8 cellular contexts compared by ENCODE assay signal in genomic region chr21:43789276-43790052, GRCh38. TPM values are rescaled to one million over a fixed set of nuclear protein-coding genes. Genes with fewer than 3 reads are reported as not detected.
DNase-seq lines count a peak whose midpoint lies in the region; TF ChIP-seq lines count a peak whose summit lies in the region.

TSS of gene RRP1 (plus strand) at chr21:43789577. CDS start at chr21:43789630, 53 bp downstream.

- H3K4me1 ChIP-seq in ES-I3 (ENCODE audit: insufficient read depth, low read length): 0 out of 2 replicates have a peak, but pooled peaks cover 6% of the 10 kb centered on the region

- H3K36me3 Mint-ChIP-seq in nephron progenitor cell (ENCODE audit: low read depth): peaks cover 24% of the 10 kb centered on the region
- H3K36me3 Mint-ChIP-seq in stimulated activated naive CD8-positive, alpha-beta T cell treated with anti-CD3 and anti-CD28 coated beads, Interleukin-15, Interleukin-2, amounts not matched to agents 100 ng/mL and 50 ng/mL, for 24 hours (ENCODE audit: low read depth): peaks cover 38% of the 10 kb centered on the region

- H3K4me3 ChIP-seq in H7 (ENCODE audit: insufficient read depth, low read depth, low read length) (peak within 1 kb of the TSS; percentile 92), fibroblast of pulmonary artery (replicated peaks; ENCODE audit: low read depth, low read length) (peak within 1 kb of the TSS; percentile 92)

- H3K27me3 Mint-ChIP-seq in nephron progenitor cell (ENCODE audit: low read depth, poor library complexity): peaks cover 8% of the 10 kb centered on the region
- H3K27me3 Mint-ChIP-seq in stimulated activated naive CD8-positive, alpha-beta T cell treated with anti-CD3 and anti-CD28 coated beads, Interleukin-15, Interleukin-2, amounts not matched to agents 100 ng/mL and 50 ng/mL, for 24 hours: no peaks in the 10 kb centered on the region

- DNase-seq in H7 (peak; percentile 100), M059J (ENCODE audit: low read depth) (peak; percentile 86), fibroblast of pulmonary artery (ENCODE audit: low read depth) (peak; percentile 87), nephron progenitor cell (peak; percentile 97)
- DNase-seq in activated T-helper 9 cell treated with anti-CD3 and anti-CD28 coated beads, Interleukin-2, amount 50 U/mL, for 16 hours (ENCODE audit: low read depth): peak; percentile 91

- TF ChIP-seq POLR2A in Raji (IDR thresholded peaks at IDR 0.05; ENCODE audit: insufficient read depth, low read depth, low read length): peak; percentile 91

- H3K9me3 Mint-ChIP-seq in nephron progenitor cell: peaks cover 4% of the 10 kb centered on the region
- H3K9me3 Mint-ChIP-seq in stimulated activated naive CD8-positive, alpha-beta T cell treated with anti-CD3 and anti-CD28 coated beads, Interleukin-15, Interleukin-2, amounts not matched to agents 100 ng/mL and 50 ng/mL, for 24 hours: no peaks in the 10 kb centered on the region

- H3K27ac Mint-ChIP-seq in nephron progenitor cell: peak within 1 kb of the TSS; percentile 95
- peak within 1 kb of the TSS; percentile 98 for H3K27ac Mint-ChIP-seq in stimulated activated naive CD8-positive, alpha-beta T cell treated with anti-CD3 and anti-CD28 coated beads, Interleukin-15, Interleukin-2, amounts not matched to agents 100 ng/mL and 50 ng/mL, for 24 hours

- H3K4me1 Mint-ChIP-seq in nephron progenitor cell: peaks cover 20% of the 10 kb centered on the region
- peaks cover 29% of the 10 kb centered on the region for H3K4me1 Mint-ChIP-seq in stimulated activated naive CD8-positive, alpha-beta T cell treated with anti-CD3 and anti-CD28 coated beads, Interleukin-15, Interleukin-2, amounts not matched to agents 100 ng/mL and 50 ng/mL, for 24 hours (ENCODE audit: low read depth)

- H3K4me3 Mint-ChIP-seq in nephron progenitor cell: peak within 1 kb of the TSS; percentile 98
- H3K4me3 Mint-ChIP-seq in stimulated activated naive CD8-positive, alpha-beta T cell treated with anti-CD3 and anti-CD28 coated beads, Interleukin-15, Interleukin-2, amounts not matched to agents 100 ng/mL and 50 ng/mL, for 24 hours: peak within 1 kb of the TSS; percentile 99

- H3K9me3 ChIP-seq in ES-I3 (ENCODE audit: control insufficient read depth, insufficient read depth, low read length): no peaks in the 10 kb centered on the region

- TF ChIP-seq CTCF in fibroblast of pulmonary artery (IDR thresholded peaks at IDR 0.05; ENCODE audit: low read length, missing control alignments): peak; percentile 32
- peak; percentile 96 for TF ChIP-seq CTCF in nephron progenitor cell (IDR thresholded peaks at IDR 0.05)

- H3K9ac ChIP-seq in ES-I3 (ENCODE audit: low read depth, low read length): peak within 1 kb of the TSS; percentile 92

- H3K36me3 ChIP-seq in ES-I3 (ENCODE audit: insufficient read depth, low read length) (peaks cover 18% of the 10 kb centered on the region), H7 (replicated peaks; ENCODE audit: control insufficient read depth, insufficient read depth, low read length) (peaks cover 31% of the 10 kb centered on the region)

- no peaks in the 10 kb centered on the region for H3K27me3 ChIP-seq in H7 (ENCODE audit: control insufficient read depth, insufficient read depth, low read length)

RNA-seq across cellular contexts. Expression of gene RRP1, which starts in this region (rescaled TPM):
- 43.5 and 45.7 TPM in 2 replicates for total RNA-seq in H7 (2014; rRNA removed; shearing (Covaris generic))
- total RNA-seq in M059J (2014; rRNA removed; shearing (Covaris generic)): 29.8 and 34.6 TPM in 2 replicates

Comparison
In these comparisons a context has a peak if more than half of its experiments do, and no peak if none do; other contexts are left out.
1. Peak in every context shown above with its lines: DNase-seq and H3K4me3 ChIP-seq.